8 cellular contexts compared by ENCODE assay signal in the genomic region with DNA sequence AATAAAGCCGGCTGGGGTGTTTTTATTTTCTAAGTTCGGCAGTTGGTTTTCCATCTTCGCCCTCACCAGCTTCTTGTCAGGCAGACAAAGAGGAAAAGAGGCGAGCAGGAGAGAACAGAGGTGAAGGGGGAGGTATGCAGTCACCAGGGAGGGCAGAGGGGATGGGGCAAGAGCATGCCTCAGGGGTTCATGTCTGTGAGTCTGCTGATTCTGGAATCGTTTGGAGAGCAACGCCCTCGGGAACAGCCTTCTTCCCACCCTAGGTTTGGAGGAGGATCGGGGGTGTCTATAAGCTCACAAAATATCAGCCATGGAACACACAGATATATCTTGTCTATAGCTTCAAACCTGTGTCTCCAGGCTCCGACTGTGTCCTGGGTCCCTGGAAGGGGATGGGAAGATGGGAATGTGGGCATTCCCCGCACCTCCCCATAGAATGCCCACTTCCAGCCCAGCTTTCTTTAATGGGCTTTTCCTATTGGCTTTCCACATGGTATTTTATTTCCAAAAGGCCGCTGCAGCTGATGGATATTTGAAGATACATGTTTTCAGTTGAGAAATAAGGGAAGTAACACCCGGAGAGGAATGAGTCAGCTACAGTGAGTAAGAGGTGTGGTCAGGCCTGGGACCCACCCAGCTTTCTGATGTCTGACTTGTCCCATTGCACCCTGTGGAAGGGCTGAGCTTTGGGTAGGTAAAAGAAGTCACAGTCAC.
DNase-seq lines count a peak whose midpoint lies in the region; ATAC-seq and TF ChIP-seq lines count a peak whose summit lies in the region.

No MANE protein-coding gene starts in this region.

- no peak for TF ChIP-seq CTCF in foreskin fibroblast (IDR thresholded peaks at IDR 0.05; ENCODE audit: low read depth, low read length)

- peak; percentile 53 for ATAC-seq in stimulated activated naive CD8-positive, alpha-beta T cell treated with anti-CD3 and anti-CD28 coated beads, Interleukin-15, Interleukin-2, amounts not matched to agents 100 U/mL and 50 U/mL, for 24 hours
- no peak for ATAC-seq in HG02981 (IDR thresholded peaks at IDR 0.05; ENCODE audit: unreplicated experiment)

- H3K4me3 ChIP-seq in foreskin fibroblast (ENCODE audit: low read depth in 1 of 2, low read length in 2 of 2) = no peak overlapping the region

- DNase-seq in activated T-cell treated with anti-CD3 and anti-CD28 coated beads for 24 hours (ENCODE audit: low read depth) (peak; percentile 0), activated T-cell treated with anti-CD3 and anti-CD28 coated beads for 4 hours (no peak), SKM-1 treated with dmso at 0.1 percent for 144 hours (lab: John Stamatoyannopoulos, UW; ENCODE audit: unreplicated experiment) (peak; percentile 91), foreskin fibroblast (peak; percentile 81 to 92), NCI-H1105 treated with DMSO at 0.1 percent for 48 hours (lab: John Stamatoyannopoulos, UW) (no peak), hippocampal formation (lab: John Stamatoyannopoulos, UW) (no peak)
- DNase-seq in stimulated activated naive CD8-positive, alpha-beta T cell treated with anti-CD3 and anti-CD28 coated beads, Interleukin-15, Interleukin-2, amounts not matched to agents 100 U/mL and 50 U/mL, for 24 hours = peak; percentile 21

Comparison
In these comparisons a context has a peak if more than half of its experiments do, and no peak if none do; other contexts are left out.
1. DNase-seq: peak in activated T-cell treated with anti-CD3 and anti-CD28 coated beads for 24 hours (single experiment), SKM-1 treated with dmso at 0.1 percent for 144 hours (single experiment), foreskin fibroblast (2 of 2) and stimulated activated naive CD8-positive, alpha-beta T cell treated with anti-CD3 and anti-CD28 coated beads, Interleukin-15, Interleukin-2, amounts not matched to agents 100 U/mL and 50 U/mL, for 24 hours (single experiment); none in activated T-cell treated with anti-CD3 and anti-CD28 coated beads for 4 hours (single experiment), NCI-H1105 treated with DMSO at 0.1 percent for 48 hours (single experiment) and hippocampal formation (0 of 2).